Comparison of ENCODE assay signal across 8 cellular contexts in the genomic region with DNA sequence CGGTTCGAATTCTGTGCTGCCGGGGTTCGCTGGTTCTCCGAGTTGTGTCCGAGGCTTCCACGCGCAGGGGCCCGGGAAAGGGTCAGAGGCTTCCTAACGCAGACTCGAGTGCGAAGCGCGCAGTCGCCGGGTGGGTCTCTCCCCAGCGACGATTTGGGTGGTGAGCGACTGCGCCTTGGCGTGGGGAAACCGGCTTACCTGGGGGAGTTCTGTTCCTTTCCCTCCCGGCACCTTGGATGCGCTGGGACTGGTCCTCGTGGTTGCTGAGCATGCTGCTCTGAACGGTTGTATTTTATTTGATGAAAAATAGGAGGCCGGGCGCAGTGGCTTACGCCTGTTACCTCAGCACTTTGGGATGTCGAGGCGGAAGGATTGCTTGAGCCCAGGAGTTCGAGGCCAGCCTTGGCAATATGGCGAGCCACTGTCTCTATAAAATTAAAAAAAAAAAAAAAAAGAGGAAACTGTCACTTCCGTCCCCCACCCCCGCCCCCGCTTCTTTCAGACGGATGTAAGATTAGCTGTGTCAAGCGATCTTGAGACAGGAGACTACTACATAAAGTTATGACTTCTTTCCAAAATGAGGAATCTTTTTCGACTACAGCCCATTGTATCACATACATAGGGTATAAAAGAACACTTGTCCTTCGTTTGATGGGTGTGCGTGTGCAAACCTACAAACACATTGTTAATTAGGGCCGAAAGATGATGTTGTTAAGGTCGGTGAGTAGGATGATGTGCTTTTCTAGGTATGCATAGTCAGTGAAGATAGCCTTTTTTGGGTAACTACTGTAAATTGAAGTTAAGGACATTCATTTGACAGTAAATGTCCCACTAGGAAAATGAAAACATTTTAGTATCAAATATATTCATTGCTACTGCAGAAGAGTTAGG. TPM values are rescaled to one million over a fixed set of nuclear protein-coding genes. Genes with fewer than 3 reads are reported as not detected.
A peak's percentile ranks its signal among the peaks of the same experiment; 100 is the strongest.
DNase-seq lines count a peak whose midpoint lies in the region; ATAC-seq and TF ChIP-seq lines count a peak whose summit lies in the region.

A gene with protein sequence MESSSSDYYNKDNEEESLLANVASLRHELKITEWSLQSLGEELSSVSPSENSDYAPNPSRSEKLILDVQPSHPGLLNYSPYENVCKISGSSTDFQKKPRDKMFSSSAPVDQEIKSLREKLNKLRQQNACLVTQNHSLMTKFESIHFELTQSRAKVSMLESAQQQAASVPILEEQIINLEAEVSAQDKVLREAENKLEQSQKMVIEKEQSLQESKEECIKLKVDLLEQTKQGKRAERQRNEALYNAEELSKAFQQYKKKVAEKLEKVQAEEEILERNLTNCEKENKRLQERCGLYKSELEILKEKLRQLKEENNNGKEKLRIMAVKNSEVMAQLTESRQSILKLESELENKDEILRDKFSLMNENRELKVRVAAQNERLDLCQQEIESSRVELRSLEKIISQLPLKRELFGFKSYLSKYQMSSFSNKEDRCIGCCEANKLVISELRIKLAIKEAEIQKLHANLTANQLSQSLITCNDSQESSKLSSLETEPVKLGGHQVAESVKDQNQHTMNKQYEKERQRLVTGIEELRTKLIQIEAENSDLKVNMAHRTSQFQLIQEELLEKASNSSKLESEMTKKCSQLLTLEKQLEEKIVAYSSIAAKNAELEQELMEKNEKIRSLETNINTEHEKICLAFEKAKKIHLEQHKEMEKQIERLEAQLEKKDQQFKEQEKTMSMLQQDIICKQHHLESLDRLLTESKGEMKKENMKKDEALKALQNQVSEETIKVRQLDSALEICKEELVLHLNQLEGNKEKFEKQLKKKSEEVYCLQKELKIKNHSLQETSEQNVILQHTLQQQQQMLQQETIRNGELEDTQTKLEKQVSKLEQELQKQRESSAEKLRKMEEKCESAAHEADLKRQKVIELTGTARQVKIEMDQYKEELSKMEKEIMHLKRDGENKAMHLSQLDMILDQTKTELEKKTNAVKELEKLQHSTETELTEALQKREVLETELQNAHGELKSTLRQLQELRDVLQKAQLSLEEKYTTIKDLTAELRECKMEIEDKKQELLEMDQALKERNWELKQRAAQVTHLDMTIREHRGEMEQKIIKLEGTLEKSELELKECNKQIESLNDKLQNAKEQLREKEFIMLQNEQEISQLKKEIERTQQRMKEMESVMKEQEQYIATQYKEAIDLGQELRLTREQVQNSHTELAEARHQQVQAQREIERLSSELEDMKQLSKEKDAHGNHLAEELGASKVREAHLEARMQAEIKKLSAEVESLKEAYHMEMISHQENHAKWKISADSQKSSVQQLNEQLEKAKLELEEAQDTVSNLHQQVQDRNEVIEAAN (N-terminal part only) (plus strand): TSS at position 2 of the 891 bp plus-strand sequence. CDS start 2,638 bp downstream, outside the sequence.

- peaks cover 3% of the 10 kb centered on the region; the same call in 1 of the 2 replicates for H3F3A ChIP-seq in GM23338 (replicated peaks; ENCODE audit: low read depth)

- no peaks in the 10 kb centered on the region; the same call in 1 of the 3 replicates for H3K36me3 Mint-ChIP-seq in GM23338 (ENCODE audit: low read depth)
- H3K36me3 Mint-ChIP-seq in activated CD4-positive, alpha-beta memory T cell treated with anti-CD3 and anti-CD28 coated beads for 36 hours = peaks cover 29% of the 10 kb centered on the region

- DNase-seq in NCI-H1092 treated with DMSO at 0.1 percent for 48 hours (lab: John Stamatoyannopoulos, UW) (peak; percentile 48), NCI-H1092 (lab: John Stamatoyannopoulos, UW) (no peak), GM23338 (ENCODE audit: low spot score) (peak; percentile 66), NAMALWA (ENCODE audit: low spot score) (peak; percentile 81), fibroblast of mammary gland (ENCODE audit: low read depth) (peak; percentile 46), renal cortical epithelial cell (ENCODE audit: low read depth) (peak; percentile 15), OCI-M2 (lab: John Stamatoyannopoulos, UW; ENCODE audit: unreplicated experiment) (no peak)
- peak; percentile 77 for DNase-seq in activated CD4-positive, alpha-beta memory T cell treated with anti-CD3 and anti-CD28 coated beads for 36 hours

- intact Hi-C loops in activated CD4-positive, alpha-beta memory T cell treated with anti-CD3 and anti-CD28 coated beads for 36 hours (cut with micrococcal nuclease) = loop anchor here (1.0 to 10.0 kb wide), 9 partner anchors 38 to 694 kb away; a partner anchor contains a TSS

- ATAC-seq in GM23338 = peak; percentile 13

- H3K36me3 ChIP-seq in GM23338 (ENCODE audit: insufficient read depth) = no peaks in the 10 kb centered on the region

- POLR2A ChIA-PET in activated CD4-positive, alpha-beta memory T cell treated with anti-CD3 and anti-CD28 coated beads for 36 hours (lab: Charles Lee) = interaction anchor here (0.6 to 1.8 kb wide), 3 partner anchors 63 to 164 kb away, joined by 3 to 5 read pairs (median 3); a partner anchor contains a TSS

- peak within 1 kb of the TSS; percentile 94 for H2AFZ ChIP-seq in GM23338

- CTCF ChIA-PET in activated CD4-positive, alpha-beta memory T cell treated with anti-CD3 and anti-CD28 coated beads for 36 hours (lab: Charles Lee) = interaction anchor here (1.1 kb wide), 1 partner anchor 156 kb away, joined by 4 read pairs; no protein-coding TSS in a partner anchor

- H3K9me3 Mint-ChIP-seq in GM23338 = no peaks in the 10 kb centered on the region; the same call in 2 of the 3 replicates
- no peaks in the 10 kb centered on the region for H3K9me3 Mint-ChIP-seq in activated CD4-positive, alpha-beta memory T cell treated with anti-CD3 and anti-CD28 coated beads for 36 hours

- peaks cover 6% of the 10 kb centered on the region; the same call in 1 of the 2 replicates for H4K20me1 ChIP-seq in GM23338 (replicated peaks; ENCODE audit: insufficient read depth)

- peaks cover 27% of the 10 kb centered on the region for H3K4me1 Mint-ChIP-seq in GM23338
- peaks cover 58% of the 10 kb centered on the region for H3K4me1 Mint-ChIP-seq in activated CD4-positive, alpha-beta memory T cell treated with anti-CD3 and anti-CD28 coated beads for 36 hours (ENCODE audit: low read depth)

- peaks cover 13% of the 10 kb centered on the region for H3K4me1 ChIP-seq in GM23338 (ENCODE audit: insufficient read depth)

- peak within 1 kb of the TSS; percentile 84 for H3K4me2 ChIP-seq in GM23338

- H3K27me3 ChIP-seq in GM23338 (ENCODE audit: insufficient read depth) = no peaks in the 10 kb centered on the region

- peak within 1 kb of the TSS; percentile 94 for H3K27ac ChIP-seq in GM23338 (ENCODE audit: low read depth)

- H3K4me3 ChIP-seq in GM23338 (peak within 1 kb of the TSS; percentile 79), fibroblast of mammary gland (ENCODE audit: control insufficient read depth, low read depth, low read length) (peak within 1 kb of the TSS; percentile 95)

- H3K4me3 Mint-ChIP-seq in GM23338 = peak within 1 kb of the TSS; percentile 90
- H3K4me3 Mint-ChIP-seq in activated CD4-positive, alpha-beta memory T cell treated with anti-CD3 and anti-CD28 coated beads for 36 hours = peak within 1 kb of the TSS; percentile 88

- peaks cover 68% of the 10 kb centered on the region for H3K79me2 ChIP-seq in GM23338 (replicated peaks; ENCODE audit: insufficient read depth)

- H3K27ac Mint-ChIP-seq in GM23338 = peak within 1 kb of the TSS; percentile 99
- H3K27ac Mint-ChIP-seq in activated CD4-positive, alpha-beta memory T cell treated with anti-CD3 and anti-CD28 coated beads for 36 hours = peak within 1 kb of the TSS; percentile 97

- peaks cover 8% of the 10 kb centered on the region for H3K27me3 Mint-ChIP-seq in GM23338 (ENCODE audit: insufficient read depth, low read depth, poor library complexity)
- H3K27me3 Mint-ChIP-seq in activated CD4-positive, alpha-beta memory T cell treated with anti-CD3 and anti-CD28 coated beads for 36 hours = no peaks in the 10 kb centered on the region

- H3K9me2 ChIP-seq in GM23338 (ENCODE audit: insufficient read depth) = no peaks in the 10 kb centered on the region

- TF ChIP-seq CTCF in GM23338 (conservative IDR thresholded peaks at IDR 0.05; ENCODE audit: low read depth in 2 of 2) (no peak), fibroblast of mammary gland (conservative IDR thresholded peaks at IDR 0.05; ENCODE audit: control insufficient read depth, insufficient read depth, low read depth, low read length) (no peak)

TF ChIP-seq in GM23338, 12 proteins besides CTCF, POLR2A, EP300 and RAD21:
- TF ChIP-seq EZH2 (IDR thresholded peaks at IDR 0.05; ENCODE audit: low read depth, unreplicated experiment) (no peak), POLR2AphosphoS5 (IDR thresholded peaks at IDR 0.05; ENCODE audit: low read depth) (peak; percentile 83)

RNA-seq across cellular contexts. Expression of the gene that starts here (rescaled TPM):
- total RNA-seq in GM23338 (2014; rRNA removed; shearing (Covaris generic)) = 7.5 and 16.3 TPM in 2 replicates
- polyA plus RNA-seq in GM23338 (2016; fragmentation: Nextera tagmentation; extraction: Ambion mirVana) = 37.0 and 47.9 TPM in 2 replicates
- 10 to 100 TPM; 23.6 to 24.2 TPM for total RNA-seq in activated CD4-positive, alpha-beta memory T cell treated with anti-CD3 and anti-CD28 coated beads for 36 hours
- 9.7 and 10.2 TPM in 2 replicates for total RNA-seq in renal cortical epithelial cell

Comparison
In these comparisons a context has a peak if more than half of its experiments do, and no peak if none do; other contexts are left out.
1. DNase-seq: peak in NCI-H1092 treated with DMSO at 0.1 percent for 48 hours (single experiment), GM23338 (single experiment), NAMALWA (single experiment), activated CD4-positive, alpha-beta memory T cell treated with anti-CD3 and anti-CD28 coated beads for 36 hours (single experiment), fibroblast of mammary gland (single experiment) and renal cortical epithelial cell (single experiment); none in NCI-H1092 (single experiment) and OCI-M2 (single experiment).